14 cellular contexts compared by ENCODE assay signal in the genomic region with DNA sequence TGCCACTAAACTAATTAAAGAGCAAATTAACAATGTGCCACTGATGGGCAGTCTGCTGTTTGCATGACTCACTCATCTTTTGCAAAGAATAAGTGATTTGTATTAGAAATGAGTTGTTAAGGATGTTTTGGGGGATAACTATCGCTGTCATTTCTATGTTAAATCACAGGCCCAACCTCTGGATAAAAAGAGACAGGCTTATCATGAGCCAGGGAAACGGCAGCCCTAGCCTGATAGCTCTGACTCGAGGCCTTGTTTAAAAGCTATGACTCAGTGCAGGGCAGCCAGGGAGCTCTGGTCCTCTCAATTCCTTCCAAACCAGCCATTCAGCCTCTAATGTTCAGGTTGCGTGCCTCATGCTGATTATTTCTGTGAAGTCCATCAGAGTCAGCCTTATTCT.
DNase-seq lines count a peak whose midpoint lies in the region; ATAC-seq, FAIRE-seq and TF ChIP-seq lines count a peak whose summit lies in the region.
"Had no signal": no experiment of that assay in that cellular context is flagged by ENCODE, and none has a peak within 500 bp of the region (broad histone marks: within the 10 kb centered on the region; RNA-seq: fewer than 3 reads in every experiment).

No MANE protein-coding gene starts in this region.

- no peak overlapping the region for H3K4me2 ChIP-seq in hepatocyte

- no peaks in the 10 kb centered on the region for H3K79me2 ChIP-seq in hepatocyte

- H2AFZ ChIP-seq in hepatocyte, result no peak overlapping the region

- no peaks in the 10 kb centered on the region for H3K36me3 Mint-ChIP-seq in MCF 10A (ENCODE audit: insufficient read depth, unreplicated experiment)
- no peaks in the 10 kb centered on the region for H3K36me3 Mint-ChIP-seq in CD4-positive, alpha-beta memory T cell
- no peaks in the 10 kb centered on the region for H3K36me3 Mint-ChIP-seq in activated naive CD4-positive, alpha-beta T cell treated with anti-CD3 and anti-CD28 coated beads, Interleukin-2, amount 50 U/mL, for 72 hours
- H3K36me3 Mint-ChIP-seq in Caco-2 (ENCODE audit: insufficient read depth, unreplicated experiment), result no peaks in the 10 kb centered on the region
- H3K36me3 Mint-ChIP-seq: natural killer cell treated with Interleukin-12 subunit alpha and Interleukin-12 subunit beta and Interleukin-15 and Interleukin-18, amount 100 ng/mL, for 72 hours had no signal

- H3K27me3 ChIP-seq in breast epithelium, result no peaks in the 10 kb centered on the region
- no peaks in the 10 kb centered on the region for H3K27me3 ChIP-seq in hepatocyte
- no peaks in the 10 kb centered on the region for H3K27me3 ChIP-seq in CD4-positive, alpha-beta memory T cell (ENCODE audit: insufficient read depth, low read length)
- H3K27me3 ChIP-seq in Caco-2 (replicated peaks; ENCODE audit: control insufficient read depth, insufficient read depth, low read length), result no peaks in the 10 kb centered on the region
- H3K27me3 ChIP-seq: body of pancreas, upper lobe of left lung had no signal

- H3K27ac ChIP-seq in breast epithelium, result no peak overlapping the region
- peak overlapping the region; percentile 35 for H3K27ac ChIP-seq in hepatocyte
- no peak overlapping the region for H3K27ac ChIP-seq in CD4-positive, alpha-beta memory T cell (ENCODE audit: low read depth, low read length)
- H3K27ac ChIP-seq: body of pancreas, upper lobe of left lung had no signal

- H3K9me3 ChIP-seq in breast epithelium (no peaks in the 10 kb centered on the region), hepatocyte (ENCODE audit: low read depth) (no peaks in the 10 kb centered on the region), Caco-2 (no peaks in the 10 kb centered on the region)
- no peaks in the 10 kb centered on the region for H3K9me3 ChIP-seq in CD4-positive, alpha-beta memory T cell (ENCODE audit: control insufficient read depth in 1 of 2, low read length in 2 of 2)
- H3K9me3 ChIP-seq: body of pancreas, upper lobe of left lung had no signal

- no peak for TF ChIP-seq POLR2A in breast epithelium (IDR thresholded peaks at IDR 0.05)

- intact Hi-C loops in MCF 10A (cut with micrococcal nuclease), result no loop called here
- intact Hi-C loops in breast epithelium (cut with DNase I; ENCODE audit: low total_unique reads), result no loop called here
- intact Hi-C loops in CD4-positive, alpha-beta memory T cell (cut with micrococcal nuclease), result no loop called here
- intact Hi-C loops in Caco-2 (cut with micrococcal nuclease; ENCODE audit: unreplicated experiment), result no loop called here

- no peaks in the 10 kb centered on the region for H3K4me1 ChIP-seq in breast epithelium
- no peaks in the 10 kb centered on the region for H3K4me1 ChIP-seq in hepatocyte (ENCODE audit: insufficient read depth)
- H3K4me1 ChIP-seq in CD4-positive, alpha-beta memory T cell (ENCODE audit: insufficient read depth, low read length), result no peaks in the 10 kb centered on the region
- no peaks in the 10 kb centered on the region for H3K4me1 ChIP-seq in Caco-2
- H3K4me1 ChIP-seq: body of pancreas, upper lobe of left lung had no signal

- H4K20me1 ChIP-seq in hepatocyte (ENCODE audit: insufficient read depth, poor library complexity, severe bottlenecking), result no peaks in the 10 kb centered on the region

- H3K4me3 Mint-ChIP-seq in MCF 10A (ENCODE audit: unreplicated experiment) (no peak overlapping the region), Caco-2 (ENCODE audit: unreplicated experiment) (no peak overlapping the region)
- H3K4me3 Mint-ChIP-seq in CD4-positive, alpha-beta memory T cell, result no peak overlapping the region
- H3K4me3 Mint-ChIP-seq: activated CD8-positive, alpha-beta T cell treated with anti-CD3 and anti-CD28 coated beads for 36 hours; natural killer cell treated with Interleukin-12 subunit alpha and Interleukin-12 subunit beta and Interleukin-15 and Interleukin-18, amount 100 ng/mL, for 72 hours had no signal

- BruUV-seq in MCF 10A (replicated peaks; lab: Mats Ljungman, UMichigan) (no TSS peak), Caco-2 (replicated peaks; lab: Mats Ljungman, UMichigan) (no TSS peak)

- H3K36me3 ChIP-seq in breast epithelium (no peaks in the 10 kb centered on the region), hepatocyte (replicated peaks; ENCODE audit: insufficient read depth, low read depth) (no peaks in the 10 kb centered on the region), Caco-2 (ENCODE audit: control insufficient read depth, insufficient read depth, low read length) (no peaks in the 10 kb centered on the region)
- no peaks in the 10 kb centered on the region for H3K36me3 ChIP-seq in CD4-positive, alpha-beta memory T cell (ENCODE audit: insufficient read depth, low read length)
- H3K36me3 ChIP-seq: upper lobe of left lung had no signal

- CTCF ChIA-PET in MCF 10A (lab: Yijun Ruan, JAX), result interaction anchor here (0.6 kb wide), 1 partner anchor 154 kb away, joined by 3 read pairs; no protein-coding TSS in a partner anchor
- CTCF ChIA-PET in CD4-positive, alpha-beta memory T cell (lab: Charles Lee; ENCODE audit: partially characterized antibody), result no interaction called here
- CTCF ChIA-PET in Caco-2 (lab: Charles Lee), result no interaction called here

- no peak for ATAC-seq in activated naive CD4-positive, alpha-beta T cell treated with anti-CD3 and anti-CD28 coated beads, Interleukin-2, amount 50 U/mL, for 72 hours
- ATAC-seq: activated CD8-positive, alpha-beta T cell treated with anti-CD3 and anti-CD28 coated beads for 36 hours; body of pancreas; natural killer cell treated with Interleukin-12 subunit alpha and Interleukin-12 subunit beta and Interleukin-15 and Interleukin-18, amount 100 ng/mL, for 72 hours had no signal

- H3K4me3 ChIP-seq in breast epithelium (no peak overlapping the region), hepatocyte (no peak overlapping the region), Caco-2 (ENCODE audit: low read depth, low read length) (no peak overlapping the region)
- H3K4me3 ChIP-seq in CD4-positive, alpha-beta memory T cell (ENCODE audit: low read length in 2 of 2), result no peak overlapping the region
- H3K4me3 ChIP-seq: body of pancreas, upper lobe of left lung had no signal

- H3K9me3 Mint-ChIP-seq in MCF 10A (ENCODE audit: unreplicated experiment) (no peaks in the 10 kb centered on the region), Caco-2 (ENCODE audit: unreplicated experiment) (no peaks in the 10 kb centered on the region)
- peaks cover 0 to 5% (median 0%) of the 10 kb centered on the region in 8 donors for H3K9me3 Mint-ChIP-seq in CD4-positive, alpha-beta memory T cell
- peaks cover 0 to 11% of the 10 kb centered on the region in 2 donors for H3K9me3 Mint-ChIP-seq in activated naive CD4-positive, alpha-beta T cell treated with anti-CD3 and anti-CD28 coated beads, Interleukin-2, amount 50 U/mL, for 72 hours
- H3K9me3 Mint-ChIP-seq: activated CD8-positive, alpha-beta T cell treated with anti-CD3 and anti-CD28 coated beads for 36 hours had no signal

- TF ChIP-seq CTCF in MCF 10A (IDR thresholded peaks at IDR 0.05; ENCODE audit: unreplicated experiment), result no peak
- TF ChIP-seq CTCF in breast epithelium (IDR thresholded peaks at IDR 0.05), result no peak
- TF ChIP-seq CTCF in hepatocyte (IDR thresholded peaks at IDR 0.05; ENCODE audit: poor library complexity), result no peak
- no peak for TF ChIP-seq CTCF in Caco-2 (IDR thresholded peaks at IDR 0.05; ENCODE audit: insufficient read depth in 1 of 2, low read depth in 1 of 2, low read length in 1 of 2, severe bottlenecking in 1 of 2, unreplicated experiment in 1 of 2)

- POLR2A ChIA-PET in MCF 10A (lab: Yijun Ruan, JAX) (no interaction called here), Caco-2 (lab: Charles Lee) (no interaction called here)
- POLR2A ChIA-PET in CD4-positive, alpha-beta memory T cell (lab: Charles Lee; ENCODE audit: partially characterized antibody), result no interaction called here

- DNase-seq in MCF 10A (ENCODE audit: unreplicated experiment) (peak; percentile 19), breast epithelium (ENCODE audit: low spot score in 2 of 2) (no peak), astrocyte of the hippocampus (ENCODE audit: low read depth, low spot score) (peak; percentile 82), hepatocyte (ENCODE audit: low spot score) (peak; percentile 51), urothelium cell line (ENCODE audit: low spot score) (peak; percentile 13), Caco-2 (no peak)
- DNase-seq in CD4-positive, alpha-beta memory T cell, result no peak
- no peak for DNase-seq in activated naive CD4-positive, alpha-beta T cell treated with anti-CD3 and anti-CD28 coated beads, Interleukin-2, amount 50 U/mL, for 72 hours (ENCODE audit: low spot score in 2 of 2)
- DNase-seq: ACHN; activated CD8-positive, alpha-beta T cell treated with anti-CD3 and anti-CD28 coated beads for 36 hours; body of pancreas; NCI-H2081 treated with DMSO at 0.1 percent for 48 hours; upper lobe of left lung had no signal

- peaks cover 77% of the 10 kb centered on the region for H3K27me3 Mint-ChIP-seq in MCF 10A (ENCODE audit: insufficient read depth, unreplicated experiment)
- H3K27me3 Mint-ChIP-seq in CD4-positive, alpha-beta memory T cell, result no peaks in the 10 kb centered on the region
- no peaks in the 10 kb centered on the region for H3K27me3 Mint-ChIP-seq in Caco-2 (ENCODE audit: insufficient read depth, unreplicated experiment)
- H3K27me3 Mint-ChIP-seq: natural killer cell treated with Interleukin-12 subunit alpha and Interleukin-12 subunit beta and Interleukin-15 and Interleukin-18, amount 100 ng/mL, for 72 hours had no signal

- no peak for FAIRE-seq in urothelium cell line (lab: Jason Lieb, UNC)

- H3K27ac Mint-ChIP-seq in MCF 10A (ENCODE audit: low read depth, unreplicated experiment) (no peak overlapping the region), Caco-2 (ENCODE audit: unreplicated experiment) (no peak overlapping the region)
- no peak overlapping the region for H3K27ac Mint-ChIP-seq in CD4-positive, alpha-beta memory T cell
- H3K27ac Mint-ChIP-seq in activated naive CD4-positive, alpha-beta T cell treated with anti-CD3 and anti-CD28 coated beads, Interleukin-2, amount 50 U/mL, for 72 hours, result no peak overlapping the region
- H3K27ac Mint-ChIP-seq: activated CD8-positive, alpha-beta T cell treated with anti-CD3 and anti-CD28 coated beads for 36 hours; natural killer cell treated with Interleukin-12 subunit alpha and Interleukin-12 subunit beta and Interleukin-15 and Interleukin-18, amount 100 ng/mL, for 72 hours had no signal

- H3K9me2 ChIP-seq in hepatocyte (replicated peaks; ENCODE audit: insufficient read depth), result no peaks in the 10 kb centered on the region

- WGBS in hepatocyte (ENCODE audit: low lambda C conversion rate, missing lambda C conversion rate), result 20% methylated on average over 4 of the region's 4 CpGs

- H3K4me1 Mint-ChIP-seq in MCF 10A (ENCODE audit: insufficient read depth, unreplicated experiment) (no peaks in the 10 kb centered on the region), Caco-2 (ENCODE audit: low read depth, unreplicated experiment) (no peaks in the 10 kb centered on the region)
- H3K4me1 Mint-ChIP-seq in CD4-positive, alpha-beta memory T cell, result no peaks in the 10 kb centered on the region

Comparison
In these comparisons a context has a peak if more than half of its experiments do, and no peak if none do; other contexts are left out.
1. DNase-seq: peak in MCF 10A (single experiment), astrocyte of the hippocampus (single experiment), hepatocyte (single experiment) and urothelium cell line (single experiment); none in breast epithelium (0 of 2), CD4-positive, alpha-beta memory T cell (0 of 5), activated naive CD4-positive, alpha-beta T cell treated with anti-CD3 and anti-CD28 coated beads, Interleukin-2, amount 50 U/mL, for 72 hours (0 of 2) and Caco-2 (0 of 2).